ENCODE assay signal across 1 cellular context in the genomic region with DNA sequence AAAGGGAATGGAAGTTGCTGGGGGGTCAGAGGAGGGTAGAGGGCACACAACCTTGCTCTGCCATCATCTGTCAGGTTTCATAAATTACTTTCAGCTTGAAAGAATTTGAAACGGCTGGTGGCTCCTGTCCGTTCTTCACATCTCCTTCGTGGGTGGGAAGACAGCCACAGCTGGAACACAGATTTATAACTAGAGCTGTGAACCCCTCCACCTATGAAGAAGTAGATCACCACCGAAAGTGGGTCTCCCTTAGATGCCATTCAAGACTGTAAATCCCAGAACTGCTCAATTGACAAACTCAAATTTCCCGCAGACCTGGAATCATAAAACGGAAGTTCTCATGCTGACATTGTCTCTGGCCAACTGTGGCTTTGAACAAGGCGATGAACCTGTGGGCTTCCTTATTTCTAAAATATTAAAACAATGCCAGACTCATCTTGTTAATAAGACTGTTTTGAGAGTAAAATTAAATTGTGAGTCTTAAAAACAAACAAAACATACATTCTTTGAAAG.
TF ChIP-seq lines count a peak whose summit lies in the region.

No MANE protein-coding gene starts in this region.

TF ChIP-seq in HepG2, 621 proteins besides CTCF, POLR2A, EP300 and RAD21 (continued from another document and continues in another):
- TF ChIP-seq GABPA (IDR thresholded peaks at IDR 0.05; ENCODE audit: low read depth, low read length): no peak
- peak; percentile 32; the same call in 1 of the 2 replicates for TF ChIP-seq GABPA (CRISPR knock-in tag; IDR thresholded peaks at IDR 0.05; ENCODE audit: low read depth)
- TF ChIP-seq WIZ (CRISPR knock-in tag; IDR thresholded peaks at IDR 0.05): no peak
- TF ChIP-seq ZNF326 (CRISPR knock-in tag; IDR thresholded peaks at IDR 0.05; ENCODE audit: borderline replicate concordance): no peak
- 0 out of 2 replicates have a peak, but pooled peaks have one; percentile 28 for TF ChIP-seq GFI1 (CRISPR knock-in tag; IDR thresholded peaks at IDR 0.05; ENCODE audit: borderline replicate concordance)
- TF ChIP-seq NR3C1 (CRISPR knock-in tag; IDR thresholded peaks at IDR 0.05): no peak
- peak; percentile 10 for TF ChIP-seq ASH2L (IDR thresholded peaks at IDR 0.05; ENCODE audit: insufficient read length, low read depth, low read length)
- TF ChIP-seq NCOA5 (CRISPR knock-in tag; IDR thresholded peaks at IDR 0.05): no peak
- TF ChIP-seq GZF1 (CRISPR knock-in tag; IDR thresholded peaks at IDR 0.05): no peak
- TF ChIP-seq TFDP2 (CRISPR knock-in tag; IDR thresholded peaks at IDR 0.05): 0 out of 2 replicates have a peak, but pooled peaks have one; percentile 26
- peak; percentile 9; the same call in 1 of the 2 replicates for TF ChIP-seq GABPB1 (CRISPR knock-in tag; IDR thresholded peaks at IDR 0.05)
- no peak for TF ChIP-seq KDM2A (CRISPR knock-in tag; IDR thresholded peaks at IDR 0.05; ENCODE audit: borderline replicate concordance, low read depth)
- TF ChIP-seq HNRNPH1 (optimal IDR thresholded peaks at IDR 0.05; ENCODE audit: low read depth, low read length): no peak
- TF ChIP-seq FOXK2 (IDR thresholded peaks at IDR 0.05): no peak
- no peak for TF ChIP-seq ZNF574 (CRISPR knock-in tag; IDR thresholded peaks at IDR 0.05)
- TF ChIP-seq HDAC1 (CRISPR knock-in tag; IDR thresholded peaks at IDR 0.05): 0 out of 2 replicates have a peak, but pooled peaks have one; percentile 2
- TF ChIP-seq SETDB1 (CRISPR knock-in tag; IDR thresholded peaks at IDR 0.05; ENCODE audit: borderline replicate concordance): no peak
- TF ChIP-seq BATF2 (CRISPR knock-in tag; IDR thresholded peaks at IDR 0.05): no peak
- no peak for TF ChIP-seq ZNF572 (CRISPR knock-in tag; IDR thresholded peaks at IDR 0.05)
- no peak for TF ChIP-seq ZNF569 (CRISPR knock-in tag; IDR thresholded peaks at IDR 0.05; ENCODE audit: borderline replicate concordance)
- no peak for TF ChIP-seq ZNF83 (CRISPR knock-in tag; IDR thresholded peaks at IDR 0.05; ENCODE audit: borderline replicate concordance)
- no peak for TF ChIP-seq STAT5B (CRISPR knock-in tag; IDR thresholded peaks at IDR 0.05)
- TF ChIP-seq KIAA2018 (CRISPR knock-in tag; IDR thresholded peaks at IDR 0.05; ENCODE audit: borderline replicate concordance): no peak
- no peak for TF ChIP-seq FOXA3 (CRISPR knock-in tag; IDR thresholded peaks at IDR 0.05)
- TF ChIP-seq, protein P1, sequence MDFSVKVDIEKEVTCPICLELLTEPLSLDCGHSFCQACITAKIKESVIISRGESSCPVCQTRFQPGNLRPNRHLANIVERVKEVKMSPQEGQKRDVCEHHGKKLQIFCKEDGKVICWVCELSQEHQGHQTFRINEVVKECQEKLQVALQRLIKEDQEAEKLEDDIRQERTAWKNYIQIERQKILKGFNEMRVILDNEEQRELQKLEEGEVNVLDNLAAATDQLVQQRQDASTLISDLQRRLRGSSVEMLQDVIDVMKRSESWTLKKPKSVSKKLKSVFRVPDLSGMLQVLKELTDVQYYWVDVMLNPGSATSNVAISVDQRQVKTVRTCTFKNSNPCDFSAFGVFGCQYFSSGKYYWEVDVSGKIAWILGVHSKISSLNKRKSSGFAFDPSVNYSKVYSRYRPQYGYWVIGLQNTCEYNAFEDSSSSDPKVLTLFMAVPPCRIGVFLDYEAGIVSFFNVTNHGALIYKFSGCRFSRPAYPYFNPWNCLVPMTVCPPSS (IDR thresholded peaks at IDR 0.05): no peak
- no peak for TF ChIP-seq SNAPC4 (CRISPR knock-in tag; IDR thresholded peaks at IDR 0.05)
- no peak for TF ChIP-seq MIXL1 (CRISPR knock-in tag; IDR thresholded peaks at IDR 0.05)
- no peak for TF ChIP-seq ZNF761 (CRISPR knock-in tag; conservative IDR thresholded peaks at IDR 0.05)
- TF ChIP-seq ZNF580 (CRISPR knock-in tag; IDR thresholded peaks at IDR 0.05; ENCODE audit: borderline replicate concordance, low read depth): no peak
- TF ChIP-seq, protein P2, sequence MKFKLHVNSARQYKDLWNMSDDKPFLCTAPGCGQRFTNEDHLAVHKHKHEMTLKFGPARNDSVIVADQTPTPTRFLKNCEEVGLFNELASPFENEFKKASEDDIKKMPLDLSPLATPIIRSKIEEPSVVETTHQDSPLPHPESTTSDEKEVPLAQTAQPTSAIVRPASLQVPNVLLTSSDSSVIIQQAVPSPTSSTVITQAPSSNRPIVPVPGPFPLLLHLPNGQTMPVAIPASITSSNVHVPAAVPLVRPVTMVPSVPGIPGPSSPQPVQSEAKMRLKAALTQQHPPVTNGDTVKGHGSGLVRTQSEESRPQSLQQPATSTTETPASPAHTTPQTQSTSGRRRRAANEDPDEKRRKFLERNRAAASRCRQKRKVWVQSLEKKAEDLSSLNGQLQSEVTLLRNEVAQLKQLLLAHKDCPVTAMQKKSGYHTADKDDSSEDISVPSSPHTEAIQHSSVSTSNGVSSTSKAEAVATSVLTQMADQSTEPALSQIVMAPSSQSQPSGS (CRISPR knock-in tag; IDR thresholded peaks at IDR 0.05): no peak
- TF ChIP-seq, protein P3, sequence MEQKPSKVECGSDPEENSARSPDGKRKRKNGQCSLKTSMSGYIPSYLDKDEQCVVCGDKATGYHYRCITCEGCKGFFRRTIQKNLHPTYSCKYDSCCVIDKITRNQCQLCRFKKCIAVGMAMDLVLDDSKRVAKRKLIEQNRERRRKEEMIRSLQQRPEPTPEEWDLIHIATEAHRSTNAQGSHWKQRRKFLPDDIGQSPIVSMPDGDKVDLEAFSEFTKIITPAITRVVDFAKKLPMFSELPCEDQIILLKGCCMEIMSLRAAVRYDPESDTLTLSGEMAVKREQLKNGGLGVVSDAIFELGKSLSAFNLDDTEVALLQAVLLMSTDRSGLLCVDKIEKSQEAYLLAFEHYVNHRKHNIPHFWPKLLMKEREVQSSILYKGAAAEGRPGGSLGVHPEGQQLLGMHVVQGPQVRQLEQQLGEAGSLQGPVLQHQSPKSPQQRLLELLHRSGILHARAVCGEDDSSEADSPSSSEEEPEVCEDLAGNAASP (CRISPR knock-in tag; IDR thresholded peaks at IDR 0.05; ENCODE audit: borderline replicate concordance): no peak
- no peak for TF ChIP-seq ZNF501 (CRISPR knock-in tag; IDR thresholded peaks at IDR 0.05)
